Comparison of ENCODE assay signal across 30 cellular contexts in the genomic region with DNA sequence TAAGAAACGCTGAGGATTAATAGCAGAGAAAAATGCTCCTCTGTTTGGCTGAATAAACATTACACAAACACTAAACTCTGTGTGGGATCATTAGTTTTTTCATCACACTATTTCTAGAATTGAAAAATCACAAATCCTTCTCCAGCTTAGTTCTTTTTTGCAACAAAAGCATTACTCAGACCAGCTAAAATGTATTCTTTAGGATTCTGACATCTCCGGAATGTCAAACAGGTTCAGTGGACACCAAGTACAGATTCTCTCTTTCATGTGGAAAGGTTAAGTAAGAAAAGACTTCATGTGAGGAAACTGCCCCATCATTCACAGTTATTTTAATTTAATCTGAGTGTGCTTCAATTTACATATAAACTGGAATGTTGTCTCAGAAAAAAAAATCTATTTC.
"Had no signal": no experiment of that assay in that cellular context is flagged by ENCODE, and none has a peak within 500 bp of the region (broad histone marks: within the 10 kb centered on the region; RNA-seq: fewer than 3 reads in every experiment).

No MANE protein-coding gene starts in this region.

- H3K4me1 ChIP-seq: colonic mucosa, esophagus squamous epithelium, gastrocnemius medialis, thyroid gland, upper lobe of right lung had no signal

- H3K4me3 ChIP-seq: colonic mucosa, esophagus squamous epithelium, gastrocnemius medialis, ovary, thyroid gland, upper lobe of right lung had no signal

- H3K36me3 ChIP-seq: colonic mucosa, esophagus squamous epithelium, gastrocnemius medialis, neutrophil, ovary, thyroid gland, upper lobe of right lung had no signal

- DNase-seq: activated CD4-positive, alpha-beta T cell treated with anti-CD3 and anti-CD28 coated beads, Interleukin-2, amount 10 ng/mL, durations not matched to agents 24 days and 14 days; activated CD4-positive, CD25-positive, alpha-beta regulatory T cell treated with anti-CD3 and anti-CD28 coated beads, Interleukin-2, amount 50 U/mL, for 72 hours; activated CD8-positive, alpha-beta T cell treated with anti-CD3 and anti-CD28 coated beads for 36 hours; activated gamma-delta T cell treated with Interleukin-2 at 50 U/mL for 16 hours; activated naive CD4-positive, alpha-beta T cell treated with anti-CD3 and anti-CD28 coated beads, Interleukin-2, amount 50 U/mL, for 16 hours; activated T-cell treated with anti-CD3 and anti-CD28 coated beads, Interleukin-2, amount 50 U/mL, for 4 hours; amygdala; colonic mucosa; effector CD8-positive, alpha-beta T cell; esophagus squamous epithelium; gastrocnemius medialis; glutamatergic neuron; islet precursor cell; left cardiac atrium; left ventricle myocardium superior; naive B cell; nephron progenitor cell; ovary; retina; small intestine; stimulated activated CD4-positive, alpha-beta T cell treated with anti-CD3 and anti-CD28 coated beads, Interleukin-4, amount 100 ng/mL, for 24 hours; stimulated activated naive CD8-positive, alpha-beta T cell treated with anti-CD3 and anti-CD28 coated beads, Interleukin-15, amount 100 ng/mL, for 72 hours; T-helper 2 cell; thyroid gland; upper lobe of right lung had no signal

- ATAC-seq: activated CD8-positive, alpha-beta T cell treated with anti-CD3 and anti-CD28 coated beads for 36 hours; activated T-cell treated with anti-CD3 and anti-CD28 coated beads, Interleukin-2, amount 50 U/mL, for 4 hours; activated T-helper 17 cell treated with anti-CD3 and anti-CD28 coated beads, Interleukin-2, amount 50 U/mL, for 72 hours; gastrocnemius medialis; left cardiac atrium; left ventricle myocardium superior; sciatic nerve; stimulated activated effector memory CD8-positive, alpha-beta T cell treated with anti-CD3 and anti-CD28 coated beads, Interleukin-12 subunit alpha, Interleukin-12 subunit beta, amount 100 ng/mL, for 72 hours; stimulated activated naive CD8-positive, alpha-beta T cell treated with anti-CD3 and anti-CD28 coated beads, Interleukin-15, amount 100 ng/mL, for 72 hours; upper lobe of right lung had no signal

- H3K27ac ChIP-seq: colonic mucosa, epithelial cell of prostate, esophagus squamous epithelium, gastrocnemius medialis, neutrophil, ovary, thyroid gland, upper lobe of right lung had no signal

- H3K27me3 ChIP-seq: colonic mucosa, gastrocnemius medialis, neutrophil, ovary, thyroid gland, upper lobe of right lung had no signal
